ENCODE assay signal across 17 cellular contexts in genomic region chr19:7526093-7526929, GRCh38.
"Had no signal": no experiment of that assay in that cellular context is flagged by ENCODE, and none has a peak within 500 bp of the region (broad histone marks: within the 10 kb centered on the region; RNA-seq: fewer than 3 reads in every experiment).

No MANE protein-coding gene starts in this region.

- H3K27me3 ChIP-seq: esophagus squamous epithelium, foreskin keratinocyte, neutrophil, testis, tibial nerve, upper lobe of right lung, vagina had no signal

- H3K4me3 Mint-ChIP-seq: naive thymus-derived CD4-positive, alpha-beta T cell; nephron progenitor cell; stimulated activated naive B cell treated with anti-CD40 and anti-IgM and Interleukin-4, amounts not matched to agents 10 μg/mL and 1 μg/mL and 100 μg/mL, for 72 hours; stimulated activated naive CD8-positive, alpha-beta T cell treated with anti-CD3 and anti-CD28 coated beads, Interleukin-15, amount 100 ng/mL, for 72 hours had no signal

- H3K9me3 Mint-ChIP-seq: naive thymus-derived CD4-positive, alpha-beta T cell; nephron progenitor cell; stimulated activated naive B cell treated with anti-CD40 and anti-IgM and Interleukin-4, amounts not matched to agents 10 μg/mL and 1 μg/mL and 100 μg/mL, for 72 hours; stimulated activated naive CD8-positive, alpha-beta T cell treated with anti-CD3 and anti-CD28 coated beads, Interleukin-15, amount 100 ng/mL, for 72 hours had no signal

- DNase-seq: dermis blood vessel endothelial cell; esophagus squamous epithelium; foreskin keratinocyte; head of caudate nucleus; hippocampal formation; kidney glomerular epithelial cell; naive thymus-derived CD4-positive, alpha-beta T cell; nephron progenitor cell; stimulated activated CD4-positive, alpha-beta T cell treated with anti-CD3 and anti-CD28 coated beads, Interleukin-2, amount 100 ng/mL, for 24 hours; stimulated activated CD4-positive, alpha-beta T cell treated with anti-CD3 and anti-CD28 coated beads, Interleukin-4, amount 100 ng/mL, for 4 hours; stimulated activated naive B cell treated with anti-CD40 and anti-IgM and Interleukin-4, amounts not matched to agents 10 μg/mL and 1 μg/mL and 100 μg/mL, for 72 hours; stimulated activated naive CD8-positive, alpha-beta T cell treated with anti-CD3 and anti-CD28 coated beads, Interleukin-15, amount 100 ng/mL, for 72 hours; testis; upper lobe of right lung had no signal

- H3K27me3 Mint-ChIP-seq: stimulated activated naive B cell treated with anti-CD40 and anti-IgM and Interleukin-4, amounts not matched to agents 10 μg/mL and 1 μg/mL and 100 μg/mL, for 72 hours; stimulated activated naive CD8-positive, alpha-beta T cell treated with anti-CD3 and anti-CD28 coated beads, Interleukin-15, amount 100 ng/mL, for 72 hours had no signal

- H3K4me3 ChIP-seq: esophagus squamous epithelium, testis, tibial nerve, upper lobe of right lung, vagina had no signal

- H3K9me3 ChIP-seq: esophagus squamous epithelium, neutrophil, testis, tibial nerve, upper lobe of right lung, vagina had no signal

- H3K27ac ChIP-seq: esophagus squamous epithelium, foreskin keratinocyte, neutrophil, testis, upper lobe of right lung, vagina had no signal

- H3K4me1 ChIP-seq: foreskin keratinocyte had no signal

- H3K27ac Mint-ChIP-seq: naive thymus-derived CD4-positive, alpha-beta T cell; nephron progenitor cell; stimulated activated naive B cell treated with anti-CD40 and anti-IgM and Interleukin-4, amounts not matched to agents 10 μg/mL and 1 μg/mL and 100 μg/mL, for 72 hours; stimulated activated naive CD8-positive, alpha-beta T cell treated with anti-CD3 and anti-CD28 coated beads, Interleukin-15, amount 100 ng/mL, for 72 hours had no signal
